Comparison of ENCODE assay signal across 1 cellular context in the genomic region with DNA sequence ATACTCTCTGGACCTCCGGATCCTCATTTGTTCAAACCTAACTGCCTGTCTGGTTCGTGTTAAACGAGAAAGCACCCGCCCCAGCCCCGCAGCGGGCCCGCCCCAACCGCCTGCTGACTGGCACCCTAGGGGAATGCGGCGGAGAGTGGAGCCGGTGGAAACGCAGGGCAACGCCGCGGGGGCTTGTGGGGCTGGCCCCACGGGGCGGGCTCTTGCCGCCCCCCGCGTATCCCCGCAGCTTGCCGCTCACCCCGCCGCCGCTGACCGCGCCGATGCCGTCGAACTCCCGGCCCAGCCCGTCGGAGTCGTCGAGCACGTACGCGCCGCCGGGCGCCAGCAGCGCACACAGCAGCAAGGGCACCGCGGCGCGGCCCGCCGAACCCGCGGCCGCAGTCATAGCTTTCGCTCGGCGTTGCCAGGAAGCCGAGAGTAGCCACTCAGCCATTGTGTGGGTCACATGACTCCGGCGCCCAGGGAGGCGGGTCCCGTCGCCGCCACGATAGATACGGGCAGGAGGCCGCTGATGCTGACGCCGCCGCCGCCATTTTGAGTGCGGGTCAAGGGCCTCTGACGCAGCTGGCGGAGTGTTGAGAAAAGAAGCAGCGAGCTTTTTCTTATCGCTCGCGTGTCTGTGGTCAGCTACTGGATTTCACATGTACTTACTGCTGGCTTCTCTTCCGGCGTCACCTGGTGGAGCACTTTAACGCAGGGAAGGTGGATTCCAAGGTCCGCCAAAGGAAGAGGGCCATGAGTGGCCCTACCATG.
A peak's percentile ranks its signal among the peaks of the same experiment; 100 is the strongest.
TF ChIP-seq lines count a peak whose summit lies in the region.

A gene (minus strand): TSS at position 463 of the 765 bp plus-strand sequence. CDS start 18 bp downstream, at position 445.

TF ChIP-seq in IMR-90, 13 proteins besides CTCF, POLR2A, EP300 and RAD21 (continued from another document):
- TF ChIP-seq MXI1 (IDR thresholded peaks at IDR 0.05; ENCODE audit: borderline replicate concordance, low read depth, low read length) (0 out of 2 replicates have a peak, but pooled peaks have one; percentile 49), MAFK (IDR thresholded peaks at IDR 0.05; ENCODE audit: low read depth, low read length) (no peak), SMC3 (IDR thresholded peaks at IDR 0.05; ENCODE audit: low read depth, low read length) (no peak)
- TF ChIP-seq, protein P1, sequence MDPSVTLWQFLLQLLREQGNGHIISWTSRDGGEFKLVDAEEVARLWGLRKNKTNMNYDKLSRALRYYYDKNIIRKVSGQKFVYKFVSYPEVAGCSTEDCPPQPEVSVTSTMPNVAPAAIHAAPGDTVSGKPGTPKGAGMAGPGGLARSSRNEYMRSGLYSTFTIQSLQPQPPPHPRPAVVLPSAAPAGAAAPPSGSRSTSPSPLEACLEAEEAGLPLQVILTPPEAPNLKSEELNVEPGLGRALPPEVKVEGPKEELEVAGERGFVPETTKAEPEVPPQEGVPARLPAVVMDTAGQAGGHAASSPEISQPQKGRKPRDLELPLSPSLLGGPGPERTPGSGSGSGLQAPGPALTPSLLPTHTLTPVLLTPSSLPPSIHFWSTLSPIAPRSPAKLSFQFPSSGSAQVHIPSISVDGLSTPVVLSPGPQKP (IDR thresholded peaks at IDR 0.05; ENCODE audit: borderline replicate concordance, low read depth, low read length): no peak
